Comparison of ENCODE assay signal across 8 cellular contexts in genomic region chr9:15104826-15105420, GRCh38.
DNase-seq lines count a peak whose midpoint lies in the region; ATAC-seq lines count a peak whose summit lies in the region.

No MANE protein-coding gene starts in this region.

- H3K4me3 Mint-ChIP-seq in activated CD8-positive, alpha-beta memory T cell treated with anti-CD3 and anti-CD28 coated beads, Interleukin-2, amount 10 ng/mL, durations not matched to agents 7 days and 5 days, result no peak overlapping the region

- H3K27me3 Mint-ChIP-seq in activated CD8-positive, alpha-beta memory T cell treated with anti-CD3 and anti-CD28 coated beads, Interleukin-2, amount 10 ng/mL, durations not matched to agents 7 days and 5 days, result peaks cover 12% of the 10 kb centered on the region

- H3K36me3 Mint-ChIP-seq in activated CD8-positive, alpha-beta memory T cell treated with anti-CD3 and anti-CD28 coated beads, Interleukin-2, amount 10 ng/mL, durations not matched to agents 7 days and 5 days, result no peaks in the 10 kb centered on the region

- peak; percentile 89 for ATAC-seq in HG03097 (IDR thresholded peaks at IDR 0.05; ENCODE audit: low FRiP score, unreplicated experiment)
- ATAC-seq in activated CD8-positive, alpha-beta memory T cell treated with anti-CD3 and anti-CD28 coated beads, Interleukin-2, amount 10 ng/mL, durations not matched to agents 7 days and 5 days, result peak; percentile 71

- CTCF ChIA-PET in activated CD8-positive, alpha-beta memory T cell treated with anti-CD3 and anti-CD28 coated beads, Interleukin-2, amount 10 ng/mL, durations not matched to agents 7 days and 5 days (lab: Charles Lee), result interaction anchor here (0.9 to 3.0 kb wide), 5 partner anchors 22 to 44 kb away, joined by 3 to 21 read pairs (median 4); no protein-coding TSS in a partner anchor

- H3K27ac Mint-ChIP-seq in activated CD8-positive, alpha-beta memory T cell treated with anti-CD3 and anti-CD28 coated beads, Interleukin-2, amount 10 ng/mL, durations not matched to agents 7 days and 5 days, result no peak overlapping the region

- DNase-seq in DMS114 treated with DMSO at 0.1 percent for 48 hours (lab: John Stamatoyannopoulos, UW; ENCODE audit: unreplicated experiment), result peak; percentile 14
- peak; percentile 5 for DNase-seq in GM19238 (ENCODE audit: insufficient read length, low spot score)
- DNase-seq in NCI-H460 (ENCODE audit: extremely low read depth, low read depth), result peak; percentile 25
- DNase-seq in activated CD8-positive, alpha-beta memory T cell treated with anti-CD3 and anti-CD28 coated beads, Interleukin-2, amount 10 ng/mL, durations not matched to agents 7 days and 5 days, result peak; percentile 47
- peak; percentile 28 for DNase-seq in fibroblast of the conjunctiva (ENCODE audit: low read depth)
- peak; percentile 7 for DNase-seq in putamen (ENCODE audit: low spot score)
- DNase-seq in GF-D8 (lab: John Stamatoyannopoulos, UW), result no peak

- no peaks in the 10 kb centered on the region for H3K9me3 Mint-ChIP-seq in activated CD8-positive, alpha-beta memory T cell treated with anti-CD3 and anti-CD28 coated beads, Interleukin-2, amount 10 ng/mL, durations not matched to agents 7 days and 5 days (ENCODE audit: low read depth)

- no peaks in the 10 kb centered on the region for H3K4me1 Mint-ChIP-seq in activated CD8-positive, alpha-beta memory T cell treated with anti-CD3 and anti-CD28 coated beads, Interleukin-2, amount 10 ng/mL, durations not matched to agents 7 days and 5 days
